ENCODE assay signal across 8 cellular contexts in genomic region chr9:111662851-111663823, GRCh38. TPM values are rescaled to one million over a fixed set of nuclear protein-coding genes. Genes with fewer than 3 reads are reported as not detected.
DNase-seq lines count a peak whose midpoint lies in the region; ATAC-seq and TF ChIP-seq lines count a peak whose summit lies in the region.

No MANE protein-coding gene starts in this region.

- no peaks in the 10 kb centered on the region; the same call in 1 of the 2 replicates for H3K4me1 ChIP-seq in HEK293 (ENCODE audit: control insufficient read depth, insufficient read depth, low read length)
- peaks cover 11 to 12% of the 10 kb centered on the region in 2 donors for H3K4me1 ChIP-seq in gastrocnemius medialis

- no peaks in the 10 kb centered on the region for H3K27me3 ChIP-seq in gastrocnemius medialis

- no peak overlapping the region for H3K4me3 ChIP-seq in HEK293 (ENCODE audit: low read depth, low read length)
- H3K4me3 ChIP-seq in WI38 (ENCODE audit: low read depth, low read length): peak overlapping the region; percentile 81
- peak overlapping the region; percentile 79 for H3K4me3 ChIP-seq in fibroblast of mammary gland (ENCODE audit: control insufficient read depth, low read depth, low read length)
- peak overlapping the region in 3 of 4 donors; percentile 64 to 87 (median 72) for H3K4me3 ChIP-seq in gastrocnemius medialis

- DNase-seq in fibroblast of mammary gland (ENCODE audit: low read depth): no peak
- no peak for DNase-seq in gastrocnemius medialis
- no peak for DNase-seq in foreskin melanocyte
- no peak for DNase-seq in GM19238 (ENCODE audit: insufficient read length, low spot score)
- DNase-seq in NK-92 treated with Interleukin-12 subunit alpha and Interleukin-12 subunit beta, amount 100 ng/mL, for 24 hours (lab: John Stamatoyannopoulos, UW): no peak
- DNase-seq in dedifferentiated amniotic fluid mesenchymal stem cell (ENCODE audit: extremely low spot score): no peak

- POLR2A ChIA-PET in HEK293 (lab: Yijun Ruan, JAX): interaction anchor here (1.3 to 2.5 kb wide), 3 partner anchors 14 to 32 kb away, joined by 4 to 8 read pairs (median 7); partner anchors contain the start of gene DNAJC25

- ATAC-seq in gastrocnemius medialis: no peak

- intact Hi-C loops in gastrocnemius medialis (cut with DNase I; ENCODE audit: low total_unique reads): no loop called here

- TF ChIP-seq CTCF in HEK293 (tag by site-specific recombination; IDR thresholded peaks at IDR 0.05) (no peak), WI38 (IDR thresholded peaks at IDR 0.05; ENCODE audit: low read depth, low read length) (no peak), fibroblast of mammary gland (conservative IDR thresholded peaks at IDR 0.05; ENCODE audit: control insufficient read depth, insufficient read depth, low read depth, low read length) (no peak), gastrocnemius medialis (IDR thresholded peaks at IDR 0.05 in 4 of 5, conservative IDR thresholded peaks at IDR 0.05 in 1 of 5) (no peak)

- no peaks in the 10 kb centered on the region for H3K9me3 ChIP-seq in HEK293 (ENCODE audit: control insufficient read depth, insufficient read depth, low read depth, low read length)
- H3K9me3 ChIP-seq in gastrocnemius medialis: no peaks in the 10 kb centered on the region

- H3K27ac ChIP-seq in HEK293 (ENCODE audit: extremely low read depth, low read depth, low read length) (no peak overlapping the region), gastrocnemius medialis (no peak overlapping the region)

- CTCF ChIA-PET in HEK293 (lab: Yijun Ruan, JAX): interaction anchor here (0.6 to 2.5 kb wide), 2 partner anchors 28 to 262 kb away, joined by 3 to 7 read pairs; no protein-coding TSS in a partner anchor

- in situ Hi-C loops in gastrocnemius medialis (cut with MboI; ENCODE audit: low sequenced_read_pairs in 4 of 4): no loop called here

- H3K36me3 ChIP-seq in HEK293 (ENCODE audit: control insufficient read depth in 2 of 2, insufficient read depth in 1 of 2, low read length in 2 of 2) (peaks cover 0 to 28% of the 10 kb centered on the region in 2 experiments; a peak in 2 of 3 replicates), gastrocnemius medialis (peaks cover 0 to 9% of the 10 kb centered on the region in 2 donors)

- TF ChIP-seq POLR2A in gastrocnemius medialis (IDR thresholded peaks at IDR 0.05): no peak

TF ChIP-seq in HEK293, 187 proteins besides CTCF, POLR2A, EP300 and RAD21 (continues in another document):
- TF ChIP-seq GLI2 (tag by site-specific recombination; IDR thresholded peaks at IDR 0.05; ENCODE audit: borderline replicate concordance, low read depth): no peak
- TF ChIP-seq ZSCAN30 (tag by site-specific recombination; IDR thresholded peaks at IDR 0.05): no peak
- TF ChIP-seq ZNF549 (tag by site-specific recombination; IDR thresholded peaks at IDR 0.05): no peak
- no peak for TF ChIP-seq ZNF664 (tag by site-specific recombination; IDR thresholded peaks at IDR 0.05)
- TF ChIP-seq, protein P1, sequence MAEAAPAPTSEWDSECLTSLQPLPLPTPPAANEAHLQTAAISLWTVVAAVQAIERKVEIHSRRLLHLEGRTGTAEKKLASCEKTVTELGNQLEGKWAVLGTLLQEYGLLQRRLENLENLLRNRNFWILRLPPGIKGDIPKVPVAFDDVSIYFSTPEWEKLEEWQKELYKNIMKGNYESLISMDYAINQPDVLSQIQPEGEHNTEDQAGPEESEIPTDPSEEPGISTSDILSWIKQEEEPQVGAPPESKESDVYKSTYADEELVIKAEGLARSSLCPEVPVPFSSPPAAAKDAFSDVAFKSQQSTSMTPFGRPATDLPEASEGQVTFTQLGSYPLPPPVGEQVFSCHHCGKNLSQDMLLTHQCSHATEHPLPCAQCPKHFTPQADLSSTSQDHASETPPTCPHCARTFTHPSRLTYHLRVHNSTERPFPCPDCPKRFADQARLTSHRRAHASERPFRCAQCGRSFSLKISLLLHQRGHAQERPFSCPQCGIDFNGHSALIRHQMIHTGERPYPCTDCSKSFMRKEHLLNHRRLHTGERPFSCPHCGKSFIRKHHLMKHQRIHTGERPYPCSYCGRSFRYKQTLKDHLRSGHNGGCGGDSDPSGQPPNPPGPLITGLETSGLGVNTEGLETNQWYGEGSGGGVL (tag by site-specific recombination; IDR thresholded peaks at IDR 0.05): no peak
- TF ChIP-seq ZSCAN16 (tag by site-specific recombination; IDR thresholded peaks at IDR 0.05): no peak
- no peak for TF ChIP-seq SP3 (tag by site-specific recombination; IDR thresholded peaks at IDR 0.05)
- peak; percentile 31; the same call in 1 of the 2 replicates for TF ChIP-seq ZBTB17 (tag by site-specific recombination; IDR thresholded peaks at IDR 0.05)
- no peak for TF ChIP-seq TRIM28 (IDR thresholded peaks at IDR 0.05; ENCODE audit: borderline replicate concordance, low read length)
- TF ChIP-seq REST (tag by site-specific recombination; IDR thresholded peaks at IDR 0.05): no peak
- peak; percentile 80 for TF ChIP-seq ZNF341 (tag by site-specific recombination; IDR thresholded peaks at IDR 0.05; ENCODE audit: low read depth)
- TF ChIP-seq, protein P2, sequence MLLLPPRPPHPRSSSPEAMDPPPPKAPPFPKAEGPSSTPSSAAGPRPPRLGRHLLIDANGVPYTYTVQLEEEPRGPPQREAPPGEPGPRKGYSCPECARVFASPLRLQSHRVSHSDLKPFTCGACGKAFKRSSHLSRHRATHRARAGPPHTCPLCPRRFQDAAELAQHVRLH (tag by site-specific recombination; IDR thresholded peaks at IDR 0.05): no peak
- no peak for TF ChIP-seq ZNF76 (tag by site-specific recombination; IDR thresholded peaks at IDR 0.05; ENCODE audit: borderline replicate concordance, low read depth)
- TF ChIP-seq KLF16 (tag by site-specific recombination; IDR thresholded peaks at IDR 0.05): no peak
- TF ChIP-seq MEIS1 (CRISPR knock-in tag; IDR thresholded peaks at IDR 0.05; ENCODE audit: borderline replicate concordance): no peak
- no peak for TF ChIP-seq ZNF114 (tag by site-specific recombination; IDR thresholded peaks at IDR 0.05)
- no peak for TF ChIP-seq ZNF654 (tag by site-specific recombination; IDR thresholded peaks at IDR 0.05; ENCODE audit: low read depth)
- TF ChIP-seq ZFP37 (tag by site-specific recombination; IDR thresholded peaks at IDR 0.05): no peak
- TF ChIP-seq, protein P3, sequence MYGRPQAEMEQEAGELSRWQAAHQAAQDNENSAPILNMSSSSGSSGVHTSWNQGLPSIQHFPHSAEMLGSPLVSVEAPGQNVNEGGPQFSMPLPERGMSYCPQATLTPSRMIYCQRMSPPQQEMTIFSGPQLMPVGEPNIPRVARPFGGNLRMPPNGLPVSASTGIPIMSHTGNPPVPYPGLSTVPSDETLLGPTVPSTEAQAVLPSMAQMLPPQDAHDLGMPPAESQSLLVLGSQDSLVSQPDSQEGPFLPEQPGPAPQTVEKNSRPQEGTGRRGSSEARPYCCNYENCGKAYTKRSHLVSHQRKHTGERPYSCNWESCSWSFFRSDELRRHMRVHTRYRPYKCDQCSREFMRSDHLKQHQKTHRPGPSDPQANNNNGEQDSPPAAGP (tag by site-specific recombination; IDR thresholded peaks at IDR 0.05): no peak
- no peak for TF ChIP-seq ZNF184 (tag by site-specific recombination; IDR thresholded peaks at IDR 0.05)
- TF ChIP-seq ZNF510 (tag by site-specific recombination; IDR thresholded peaks at IDR 0.05; ENCODE audit: insufficient replicate concordance): no peak
- 0 out of 2 replicates have a peak, but pooled peaks have one; percentile 26 for TF ChIP-seq HOXD13 (CRISPR knock-in tag; IDR thresholded peaks at IDR 0.05; ENCODE audit: borderline replicate concordance)
- no peak for TF ChIP-seq MZF1 (tag by site-specific recombination; IDR thresholded peaks at IDR 0.05; ENCODE audit: borderline replicate concordance)
- TF ChIP-seq ZNF830 (tag by site-specific recombination; IDR thresholded peaks at IDR 0.05; ENCODE audit: low read depth): no peak
- TF ChIP-seq, protein P4, sequence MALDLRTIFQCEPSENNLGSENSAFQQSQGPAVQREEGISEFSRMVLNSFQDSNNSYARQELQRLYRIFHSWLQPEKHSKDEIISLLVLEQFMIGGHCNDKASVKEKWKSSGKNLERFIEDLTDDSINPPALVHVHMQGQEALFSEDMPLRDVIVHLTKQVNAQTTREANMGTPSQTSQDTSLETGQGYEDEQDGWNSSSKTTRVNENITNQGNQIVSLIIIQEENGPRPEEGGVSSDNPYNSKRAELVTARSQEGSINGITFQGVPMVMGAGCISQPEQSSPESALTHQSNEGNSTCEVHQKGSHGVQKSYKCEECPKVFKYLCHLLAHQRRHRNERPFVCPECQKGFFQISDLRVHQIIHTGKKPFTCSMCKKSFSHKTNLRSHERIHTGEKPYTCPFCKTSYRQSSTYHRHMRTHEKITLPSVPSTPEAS (tag by site-specific recombination; IDR thresholded peaks at IDR 0.05): no peak
- no peak for TF ChIP-seq ZNF350 (tag by site-specific recombination; IDR thresholded peaks at IDR 0.05)
- TF ChIP-seq ZFP69B (tag by site-specific recombination; IDR thresholded peaks at IDR 0.05): no peak

RNA-seq across cellular contexts. Expression of gene GNG10, which starts 1.7 kb away (rescaled TPM):
- total RNA-seq in gastrocnemius medialis: 10 to 100 TPM; 14.9 to 27.2 (median 18.3) TPM

RNA-seq across cellular contexts. Expression of gene DNAJC25, which starts 32.0 kb away (rescaled TPM):
- 1 to 10 TPM; 3.7 to 7.4 (median 4.9) TPM for total RNA-seq in gastrocnemius medialis
